Comparison of ENCODE assay signal across 9 cellular contexts in genomic region chr2:159093496-159093895, GRCh38.
DNase-seq lines count a peak whose midpoint lies in the region; FAIRE-seq lines count a peak whose summit lies in the region.
"Had no signal": no experiment of that assay in that cellular context is flagged by ENCODE, and none has a peak within 500 bp of the region (broad histone marks: within the 10 kb centered on the region; RNA-seq: fewer than 3 reads in every experiment).

No MANE protein-coding gene starts in this region.

- H3K18ac ChIP-seq in neuronal stem cell (ENCODE audit: low read length) (no peak overlapping the region), mesendoderm (ENCODE audit: low read length) (no peak overlapping the region)

- DNase-seq in DMS53 treated with DMSO at 0.1 percent for 48 hours (lab: John Stamatoyannopoulos, UW; ENCODE audit: unreplicated experiment), result peak; percentile 17
- DNase-seq in NCI-H510A (lab: John Stamatoyannopoulos, UW), result peak; percentile 23
- peak; percentile 45 for DNase-seq in small intestine
- no peak for DNase-seq in NCI-H146 treated with DMSO at 0.1 percent for 48 hours (lab: John Stamatoyannopoulos, UW; ENCODE audit: unreplicated experiment)
- no peak for DNase-seq in neuronal stem cell (ENCODE audit: low spot score)
- no peak for DNase-seq in mesendoderm
- DNase-seq: activated CD8-positive, alpha-beta memory T cell treated with anti-CD3 and anti-CD28 coated beads, Interleukin-2, amount 50 U/mL, for 48 hours had no signal

- no peak overlapping the region for H2AK5ac ChIP-seq in neuronal stem cell (ENCODE audit: low read depth, low read length)
- no peak overlapping the region for H2AK5ac ChIP-seq in mesendoderm (ENCODE audit: low read length)

- peak overlapping the region; percentile 50 to 73 for H3K27ac ChIP-seq in esophagus (ENCODE audit: low read depth in 2 of 2, low read length in 1 of 2)
- peak overlapping the region in 1 of 2 donors; percentile 33 for H3K27ac ChIP-seq in small intestine (ENCODE audit: low read depth in 1 of 2, low read length in 1 of 2)
- H3K27ac ChIP-seq in neuronal stem cell (replicated peaks; ENCODE audit: low read length), result no peak overlapping the region
- H3K27ac ChIP-seq in mesendoderm (ENCODE audit: low read depth, low read length), result no peak overlapping the region

- H2BK5ac ChIP-seq in neuronal stem cell (ENCODE audit: low read length), result no peak overlapping the region
- no peak overlapping the region for H2BK5ac ChIP-seq in mesendoderm (ENCODE audit: low read length)

- no peak overlapping the region for H2AFZ ChIP-seq in neuronal stem cell (ENCODE audit: low read length)

- H3K4me1 ChIP-seq in esophagus (ENCODE audit: control insufficient read depth in 2 of 2, insufficient read depth in 2 of 2, low read length in 1 of 2), result peaks cover 2 to 19% of the 10 kb centered on the region in 2 donors
- peaks cover 2 to 14% of the 10 kb centered on the region in 2 donors for H3K4me1 ChIP-seq in small intestine (ENCODE audit: control insufficient read depth in 2 of 2, insufficient read depth in 1 of 2, low read depth in 1 of 2, low read length in 1 of 2)
- H3K4me1 ChIP-seq in neuronal stem cell (ENCODE audit: control insufficient read depth in 2 of 2, insufficient read depth in 1 of 2, low read depth in 1 of 2, low read length in 2 of 2), result no peaks in the 10 kb centered on the region
- peaks cover 3% of the 10 kb centered on the region for H3K4me1 ChIP-seq in mesendoderm (ENCODE audit: control insufficient read depth, low read depth, low read length)

- H3K9me3 ChIP-seq in esophagus (ENCODE audit: control insufficient read depth in 2 of 2, insufficient read depth in 1 of 2, low read depth in 1 of 2, low read length in 1 of 2) (peaks cover 0 to 2% of the 10 kb centered on the region in 2 donors), small intestine (ENCODE audit: control insufficient read depth, low read depth) (no peaks in the 10 kb centered on the region), neuronal stem cell (replicated peaks in 1 of 2; ENCODE audit: control insufficient read depth in 2 of 2, insufficient read depth in 1 of 2, low read depth in 1 of 2, low read length in 2 of 2) (peaks cover 2 to 11% of the 10 kb centered on the region in 2 donors)

- no peaks in the 10 kb centered on the region for H3K36me3 ChIP-seq in esophagus (ENCODE audit: control insufficient read depth in 2 of 2, insufficient read depth in 2 of 2, low read length in 1 of 2)
- H3K36me3 ChIP-seq in small intestine (ENCODE audit: control insufficient read depth in 2 of 2, insufficient read depth in 2 of 2, low read length in 2 of 2), result no peaks in the 10 kb centered on the region
- peaks cover 1 to 24% of the 10 kb centered on the region in 2 donors for H3K36me3 ChIP-seq in neuronal stem cell (replicated peaks in 1 of 2; ENCODE audit: control insufficient read depth in 2 of 2, insufficient read depth in 2 of 2, low read length in 2 of 2)
- no peaks in the 10 kb centered on the region for H3K36me3 ChIP-seq in mesendoderm (ENCODE audit: control insufficient read depth, insufficient read depth, low read length)

- no peak overlapping the region for H4K91ac ChIP-seq in neuronal stem cell (ENCODE audit: low read depth, low read length, poor library complexity)

- no peak overlapping the region for H3K14ac ChIP-seq in neuronal stem cell (ENCODE audit: low read length)

- H3K4ac ChIP-seq in neuronal stem cell (ENCODE audit: low read length) (no peak overlapping the region), mesendoderm (ENCODE audit: low read depth, low read length) (no peak overlapping the region)

- H4K8ac ChIP-seq in neuronal stem cell (ENCODE audit: low read depth, low read length), result no peak overlapping the region
- H4K8ac ChIP-seq in mesendoderm (ENCODE audit: low read depth, low read length), result no peak overlapping the region

- no peak overlapping the region for H2BK15ac ChIP-seq in neuronal stem cell (ENCODE audit: low read length)
- H2BK15ac ChIP-seq in mesendoderm (replicated peaks; ENCODE audit: low read depth), result no peak overlapping the region

- H3K9ac ChIP-seq in neuronal stem cell (ENCODE audit: low read depth, low read length, poor library complexity) (no peak overlapping the region), mesendoderm (ENCODE audit: low read length) (no peak overlapping the region)

- FAIRE-seq in small intestine (lab: Jason Lieb, UNC), result no peak
- FAIRE-seq: H1 had no signal

- no peak overlapping the region for H4K5ac ChIP-seq in mesendoderm (ENCODE audit: low read length)

- no peak overlapping the region for H3K4me3 ChIP-seq in esophagus (ENCODE audit: low read depth in 1 of 2, low read length in 2 of 2)
- no peak overlapping the region for H3K4me3 ChIP-seq in small intestine (ENCODE audit: low read depth in 1 of 2, low read length in 2 of 2)
- no peak overlapping the region for H3K4me3 ChIP-seq in neuronal stem cell (ENCODE audit: low read length in 2 of 2)
- no peak overlapping the region for H3K4me3 ChIP-seq in mesendoderm (ENCODE audit: low read length)

- H3K79me1 ChIP-seq in neuronal stem cell (ENCODE audit: low read depth, low read length) (no peaks in the 10 kb centered on the region), mesendoderm (ENCODE audit: low read length) (no peaks in the 10 kb centered on the region)

- H3K27me3 ChIP-seq in esophagus (ENCODE audit: control insufficient read depth in 1 of 2, insufficient read depth in 2 of 2, low read length in 2 of 2) (no peaks in the 10 kb centered on the region), small intestine (ENCODE audit: control insufficient read depth in 2 of 2, insufficient read depth in 2 of 2, low read length in 2 of 2) (no peaks in the 10 kb centered on the region), neuronal stem cell (ENCODE audit: control insufficient read depth in 3 of 3, insufficient read depth in 3 of 3, low read depth in 1 of 3, low read length in 3 of 3) (no peaks in the 10 kb centered on the region), mesendoderm (ENCODE audit: insufficient read depth, low read length, poor library complexity) (no peaks in the 10 kb centered on the region)

- H2BK120ac ChIP-seq in neuronal stem cell (ENCODE audit: low read depth, low read length) (no peak overlapping the region), mesendoderm (ENCODE audit: low read depth, low read length) (no peak overlapping the region)

- 3 to 14% methylated on average over 2 of the region's 2 CpGs for WGBS in esophagus, 2 donors
- WGBS in small intestine, 3 donors, result 2 to 12% (median 10%) methylated on average over 2 of the region's 2 CpGs
- no CpG with 5 or more reads among the region's 2 CpGs for WGBS in neuronal stem cell (ENCODE audit: extremely low coverage in 2 of 2, insufficient read length in 2 of 2, insufficient replicate concordance in 1 of 2), 2 donors
- no CpG with 5 or more reads among the region's 2 CpGs for WGBS in mesendoderm (ENCODE audit: extremely low coverage, insufficient coverage, low lambda C conversion rate)

- no peak overlapping the region for H2BK12ac ChIP-seq in neuronal stem cell (ENCODE audit: low read length)

- no peak overlapping the region for H3K23ac ChIP-seq in neuronal stem cell (ENCODE audit: low read depth, low read length, poor library complexity)
- H3K23ac ChIP-seq in mesendoderm (ENCODE audit: low read length), result no peak overlapping the region

- H3K4me2 ChIP-seq in neuronal stem cell (ENCODE audit: insufficient read depth, low read length, poor library complexity, severe bottlenecking) (no peak overlapping the region), mesendoderm (ENCODE audit: low read length) (no peak overlapping the region)

- no peaks in the 10 kb centered on the region for H3K79me2 ChIP-seq in mesendoderm (ENCODE audit: control insufficient read depth, insufficient read depth, low read length)

- no peak overlapping the region for H3K56ac ChIP-seq in mesendoderm (ENCODE audit: low read length)

Comparison
In these comparisons a context has a peak if more than half of its experiments do, and no peak if none do; other contexts are left out.
1. DNase-seq: peak in DMS53 treated with DMSO at 0.1 percent for 48 hours (single experiment), NCI-H510A (single experiment) and small intestine (single experiment); none in NCI-H146 treated with DMSO at 0.1 percent for 48 hours (single experiment), neuronal stem cell (single experiment) and mesendoderm (single experiment).
2. H3K27ac ChIP-seq: peak in esophagus (2 of 2); none in neuronal stem cell (single experiment) and mesendoderm (single experiment).